ENCODE assay signal across 16 cellular contexts in genomic region chr2:68294187-68294586, GRCh38. TPM values are rescaled to one million over a fixed set of nuclear protein-coding genes. Genes with fewer than 3 reads are reported as not detected.
"Had no signal": no experiment of that assay in that cellular context is flagged by ENCODE, and none has a peak within 500 bp of the region (broad histone marks: within the 10 kb centered on the region; RNA-seq: fewer than 3 reads in every experiment).

No MANE protein-coding gene starts in this region.

- H3K36me3 Mint-ChIP-seq: activated naive CD8-positive, alpha-beta T cell treated with anti-CD3 and anti-CD28 coated beads, Interleukin-2, amount 10 ng/mL, durations not matched to agents 7 days and 5 days; stimulated activated memory B cell treated with anti-CD40 and anti-IgM and Interleukin-4, amounts not matched to agents 10 μg/mL and 1 μg/mL and 100 μg/mL, for 72 hours had no signal

- H3K27me3 ChIP-seq: breast epithelium, gastrocnemius medialis, spleen, tibial nerve had no signal

- H3K27ac Mint-ChIP-seq: activated CD4-positive, alpha-beta memory T cell treated with anti-CD3 and anti-CD28 coated beads, Interleukin-2, amount 10 ng/mL, durations not matched to agents 7 days and 5 days; activated naive CD8-positive, alpha-beta T cell treated with anti-CD3 and anti-CD28 coated beads, Interleukin-2, amount 10 ng/mL, durations not matched to agents 7 days and 5 days; activated T-cell treated with anti-CD3 and anti-CD28 coated beads, Interleukin-2, amount 50 U/mL, for 72 hours; stimulated activated memory B cell treated with anti-CD40 and anti-IgM and Interleukin-4, amounts not matched to agents 10 μg/mL and 1 μg/mL and 100 μg/mL, for 72 hours had no signal

- H3K36me3 ChIP-seq: breast epithelium, gastrocnemius medialis, spleen had no signal

- H3K4me1 Mint-ChIP-seq: activated CD4-positive, alpha-beta memory T cell treated with anti-CD3 and anti-CD28 coated beads, Interleukin-2, amount 10 ng/mL, durations not matched to agents 7 days and 5 days had no signal

- H3K9me3 ChIP-seq: breast epithelium, gastrocnemius medialis, spleen, tibial nerve had no signal

- H2AFZ ChIP-seq: parathyroid adenoma had no signal

- H3K79me2 ChIP-seq: parathyroid adenoma had no signal

- H3K4me3 Mint-ChIP-seq: activated CD4-positive, alpha-beta memory T cell treated with anti-CD3 and anti-CD28 coated beads, Interleukin-2, amount 10 ng/mL, durations not matched to agents 7 days and 5 days; activated naive CD8-positive, alpha-beta T cell treated with anti-CD3 and anti-CD28 coated beads, Interleukin-2, amount 10 ng/mL, durations not matched to agents 7 days and 5 days; activated T-cell treated with anti-CD3 and anti-CD28 coated beads, Interleukin-2, amount 50 U/mL, for 72 hours; stimulated activated memory B cell treated with anti-CD40 and anti-IgM and Interleukin-4, amounts not matched to agents 10 μg/mL and 1 μg/mL and 100 μg/mL, for 72 hours had no signal

- H3K27ac ChIP-seq: breast epithelium, parathyroid adenoma, spleen, tibial nerve had no signal

- H3K4me3 ChIP-seq: breast epithelium, gastrocnemius medialis, spleen, tibial nerve had no signal

- ATAC-seq: activated T-cell treated with anti-CD3 and anti-CD28 coated beads, Interleukin-2, amount 50 U/mL, for 72 hours; left ventricle myocardium superior; right cardiac atrium had no signal

- DNase-seq: activated CD4-positive, alpha-beta memory T cell treated with anti-CD3 and anti-CD28 coated beads, Interleukin-2, amount 10 ng/mL, durations not matched to agents 7 days and 5 days; activated CD4-positive, alpha-beta T cell treated with anti-CD3 and anti-CD28 coated beads for 1 hour; activated gamma-delta T cell treated with Interleukin-2 at 50 U/mL for 16 hours; activated naive CD8-positive, alpha-beta T cell treated with anti-CD3 and anti-CD28 coated beads, Interleukin-2, amount 10 ng/mL, durations not matched to agents 7 days and 5 days; activated T-cell treated with anti-CD3 and anti-CD28 coated beads, Interleukin-2, amount 50 U/mL, for 72 hours; anterior cingulate cortex; gastrocnemius medialis; left ventricle myocardium superior; right cardiac atrium; spleen; stimulated activated CD4-positive, alpha-beta T cell treated with anti-CD3 and anti-CD28 coated beads, Interleukin-1b, Interleukin-23, amount 100 ng/mL, for 48 hours; T-helper 9 cell had no signal

- H3K27me3 Mint-ChIP-seq: stimulated activated memory B cell treated with anti-CD40 and anti-IgM and Interleukin-4, amounts not matched to agents 10 μg/mL and 1 μg/mL and 100 μg/mL, for 72 hours had no signal

- H3K9me3 Mint-ChIP-seq: activated CD4-positive, alpha-beta memory T cell treated with anti-CD3 and anti-CD28 coated beads, Interleukin-2, amount 10 ng/mL, durations not matched to agents 7 days and 5 days; activated naive CD8-positive, alpha-beta T cell treated with anti-CD3 and anti-CD28 coated beads, Interleukin-2, amount 10 ng/mL, durations not matched to agents 7 days and 5 days; activated T-cell treated with anti-CD3 and anti-CD28 coated beads, Interleukin-2, amount 50 U/mL, for 72 hours; stimulated activated memory B cell treated with anti-CD40 and anti-IgM and Interleukin-4, amounts not matched to agents 10 μg/mL and 1 μg/mL and 100 μg/mL, for 72 hours had no signal

- H3K4me1 ChIP-seq: breast epithelium, tibial nerve had no signal

RNA-seq across cellular contexts. Expression of gene CNRIP1, which starts 25.6 kb away (rescaled TPM):
- total RNA-seq: activated CD4-positive, alpha-beta memory T cell treated with anti-CD3 and anti-CD28 coated beads, Interleukin-2, amount 10 ng/mL, durations not matched to agents 7 days and 5 days; activated naive CD8-positive, alpha-beta T cell treated with anti-CD3 and anti-CD28 coated beads, Interleukin-2, amount 10 ng/mL, durations not matched to agents 7 days and 5 days; activated T-cell treated with anti-CD3 and anti-CD28 coated beads, Interleukin-2, amount 50 U/mL, for 72 hours had no signal
